ENCODE assay signal across 1 cellular context in genomic region chr5:143547342-143547741, GRCh38.
A peak's percentile ranks its signal among the peaks of the same experiment; 100 is the strongest.
TF ChIP-seq lines count a peak whose summit lies in the region.

No MANE protein-coding gene starts in this region.

TF ChIP-seq in HepG2, 621 proteins besides CTCF, POLR2A, EP300 and RAD21 (continued from another document and continues in another):
- no peak for TF ChIP-seq ZNF280B (CRISPR knock-in tag; IDR thresholded peaks at IDR 0.05; ENCODE audit: borderline replicate concordance)
- TF ChIP-seq, protein P1, sequence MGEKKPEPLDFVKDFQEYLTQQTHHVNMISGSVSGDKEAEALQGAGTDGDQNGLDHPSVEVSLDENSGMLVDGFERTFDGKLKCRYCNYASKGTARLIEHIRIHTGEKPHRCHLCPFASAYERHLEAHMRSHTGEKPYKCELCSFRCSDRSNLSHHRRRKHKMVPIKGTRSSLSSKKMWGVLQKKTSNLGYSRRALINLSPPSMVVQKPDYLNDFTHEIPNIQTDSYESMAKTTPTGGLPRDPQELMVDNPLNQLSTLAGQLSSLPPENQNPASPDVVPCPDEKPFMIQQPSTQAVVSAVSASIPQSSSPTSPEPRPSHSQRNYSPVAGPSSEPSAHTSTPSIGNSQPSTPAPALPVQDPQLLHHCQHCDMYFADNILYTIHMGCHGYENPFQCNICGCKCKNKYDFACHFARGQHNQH (CRISPR knock-in tag; IDR thresholded peaks at IDR 0.05) = peak; percentile 93
- no peak; the same call in 1 of the 2 replicates for TF ChIP-seq SIX4 (CRISPR knock-in tag; IDR thresholded peaks at IDR 0.05)
- TF ChIP-seq ZNF841 (CRISPR knock-in tag; IDR thresholded peaks at IDR 0.05; ENCODE audit: borderline replicate concordance) = no peak
- TF ChIP-seq ARNTL (CRISPR knock-in tag; IDR thresholded peaks at IDR 0.05) = no peak
- TF ChIP-seq, protein P2, sequence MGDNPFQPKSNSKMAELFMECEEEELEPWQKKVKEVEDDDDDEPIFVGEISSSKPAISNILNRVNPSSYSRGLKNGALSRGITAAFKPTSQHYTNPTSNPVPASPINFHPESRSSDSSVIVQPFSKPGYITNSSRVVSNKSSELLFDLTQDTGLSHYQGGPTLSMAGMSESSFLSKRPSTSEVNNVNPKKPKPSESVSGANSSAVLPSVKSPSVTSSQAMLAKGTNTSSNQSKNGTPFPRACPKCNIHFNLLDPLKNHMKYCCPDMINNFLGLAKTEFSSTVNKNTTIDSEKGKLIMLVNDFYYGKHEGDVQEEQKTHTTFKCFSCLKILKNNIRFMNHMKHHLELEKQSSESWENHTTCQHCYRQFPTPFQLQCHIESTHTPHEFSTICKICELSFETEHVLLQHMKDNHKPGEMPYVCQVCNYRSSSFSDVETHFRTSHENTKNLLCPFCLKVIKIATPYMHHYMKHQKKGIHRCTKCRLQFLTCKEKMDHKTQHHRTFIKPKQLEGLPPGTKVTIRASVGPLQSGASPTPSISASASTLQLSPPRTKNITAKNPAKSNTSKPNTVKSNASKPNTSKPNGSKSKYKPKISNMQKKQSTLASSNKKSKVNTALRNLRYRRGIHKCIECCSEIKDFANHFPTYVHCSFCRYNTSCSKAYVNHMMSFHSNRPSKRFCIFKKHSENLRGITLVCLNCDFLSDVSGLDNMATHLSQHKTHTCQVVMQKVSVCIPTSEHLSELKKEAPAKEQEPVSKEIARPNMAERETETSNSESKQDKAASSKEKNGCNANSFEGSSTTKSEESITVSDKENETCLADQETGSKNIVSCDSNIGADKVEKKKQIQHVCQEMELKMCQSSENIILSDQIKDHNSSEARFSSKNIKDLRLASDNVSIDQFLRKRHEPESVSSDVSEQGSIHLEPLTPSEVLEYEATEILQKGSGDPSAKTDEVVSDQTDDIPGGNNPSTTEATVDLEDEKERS (CRISPR knock-in tag; IDR thresholded peaks at IDR 0.05) = no peak
- no peak for TF ChIP-seq ZNF547 (CRISPR knock-in tag; IDR thresholded peaks at IDR 0.05)
- peak; percentile 94 for TF ChIP-seq PPARG (CRISPR knock-in tag; conservative IDR thresholded peaks at IDR 0.05)
- TF ChIP-seq SOX6 (IDR thresholded peaks at IDR 0.05) = no peak
- TF ChIP-seq SOX6 (CRISPR knock-in tag; IDR thresholded peaks at IDR 0.05) = peak; percentile 98
- TF ChIP-seq ZNF326 (CRISPR knock-in tag; IDR thresholded peaks at IDR 0.05; ENCODE audit: borderline replicate concordance) = no peak
- TF ChIP-seq, protein P3, sequence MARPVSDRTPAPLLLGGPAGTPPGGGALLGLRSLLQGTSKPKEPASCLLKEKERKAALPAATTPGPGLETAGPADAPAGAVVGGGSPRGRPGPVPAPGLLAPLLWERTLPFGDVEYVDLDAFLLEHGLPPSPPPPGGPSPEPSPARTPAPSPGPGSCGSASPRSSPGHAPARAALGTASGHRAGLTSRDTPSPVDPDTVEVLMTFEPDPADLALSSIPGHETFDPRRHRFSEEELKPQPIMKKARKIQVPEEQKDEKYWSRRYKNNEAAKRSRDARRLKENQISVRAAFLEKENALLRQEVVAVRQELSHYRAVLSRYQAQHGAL (CRISPR knock-in tag; IDR thresholded peaks at IDR 0.05; ENCODE audit: not compliant biosample characterization) = no peak
- no peak for TF ChIP-seq ZNF562 (CRISPR knock-in tag; IDR thresholded peaks at IDR 0.05; ENCODE audit: borderline replicate concordance)
- no peak for TF ChIP-seq SALL2 (CRISPR knock-in tag; IDR thresholded peaks at IDR 0.05)
- no peak for TF ChIP-seq ZNF781 (CRISPR knock-in tag; IDR thresholded peaks at IDR 0.05; ENCODE audit: borderline replicate concordance, not compliant biosample characterization)
- TF ChIP-seq NKX3-1 (CRISPR knock-in tag; IDR thresholded peaks at IDR 0.05) = no peak
- peak; percentile 80 for TF ChIP-seq MIXL1 (CRISPR knock-in tag; IDR thresholded peaks at IDR 0.05)
- peak; percentile 98 for TF ChIP-seq FOXA3 (CRISPR knock-in tag; IDR thresholded peaks at IDR 0.05)
- no peak for TF ChIP-seq ZNF292 (CRISPR knock-in tag; IDR thresholded peaks at IDR 0.05; ENCODE audit: borderline replicate concordance, low read depth)
- no peak for TF ChIP-seq CHD4 (IDR thresholded peaks at IDR 0.05; ENCODE audit: borderline replicate concordance, low read length)
- TF ChIP-seq SIN3B (IDR thresholded peaks at IDR 0.05; ENCODE audit: low read length) = no peak
- TF ChIP-seq CBX2 (IDR thresholded peaks at IDR 0.05; ENCODE audit: low read depth, low read length) = no peak
- no peak for TF ChIP-seq CBX2 (CRISPR knock-in tag; IDR thresholded peaks at IDR 0.05; ENCODE audit: low read depth)
- TF ChIP-seq HNRNPUL1 (IDR thresholded peaks at IDR 0.05; ENCODE audit: low read depth, low read length) = no peak
- TF ChIP-seq REXO4 (CRISPR knock-in tag; IDR thresholded peaks at IDR 0.05; ENCODE audit: borderline replicate concordance) = no peak
- peak; percentile 66; the same call in 1 of the 2 replicates for TF ChIP-seq HNF1B (CRISPR knock-in tag; IDR thresholded peaks at IDR 0.05)
- no peak for TF ChIP-seq SUZ12 (IDR thresholded peaks at IDR 0.05; ENCODE audit: low read depth, low read length)
- TF ChIP-seq KDM5A (IDR thresholded peaks at IDR 0.05; ENCODE audit: borderline replicate concordance, low read length) = no peak
- TF ChIP-seq SMC3 (IDR thresholded peaks at IDR 0.05; ENCODE audit: low read length) = no peak
- no peak for TF ChIP-seq KDM5B (CRISPR knock-in tag; IDR thresholded peaks at IDR 0.05; ENCODE audit: borderline replicate concordance)
- TF ChIP-seq, protein P4, sequence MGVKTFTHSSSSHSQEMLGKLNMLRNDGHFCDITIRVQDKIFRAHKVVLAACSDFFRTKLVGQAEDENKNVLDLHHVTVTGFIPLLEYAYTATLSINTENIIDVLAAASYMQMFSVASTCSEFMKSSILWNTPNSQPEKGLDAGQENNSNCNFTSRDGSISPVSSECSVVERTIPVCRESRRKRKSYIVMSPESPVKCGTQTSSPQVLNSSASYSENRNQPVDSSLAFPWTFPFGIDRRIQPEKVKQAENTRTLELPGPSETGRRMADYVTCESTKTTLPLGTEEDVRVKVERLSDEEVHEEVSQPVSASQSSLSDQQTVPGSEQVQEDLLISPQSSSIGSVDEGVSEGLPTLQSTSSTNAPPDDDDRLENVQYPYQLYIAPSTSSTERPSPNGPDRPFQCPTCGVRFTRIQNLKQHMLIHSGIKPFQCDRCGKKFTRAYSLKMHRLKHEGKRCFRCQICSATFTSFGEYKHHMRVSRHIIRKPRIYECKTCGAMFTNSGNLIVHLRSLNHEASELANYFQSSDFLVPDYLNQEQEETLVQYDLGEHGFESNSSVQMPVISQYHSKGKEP (CRISPR knock-in tag; IDR thresholded peaks at IDR 0.05) = no peak
- no peak for TF ChIP-seq ZSCAN22 (CRISPR knock-in tag; IDR thresholded peaks at IDR 0.05)
- TF ChIP-seq U2AF2 (IDR thresholded peaks at IDR 0.05; ENCODE audit: low read depth, low read length) = no peak
- TF ChIP-seq THAP11 (CRISPR knock-in tag; IDR thresholded peaks at IDR 0.05) = peak; percentile 62
- TF ChIP-seq ZNF7 (CRISPR knock-in tag; IDR thresholded peaks at IDR 0.05) = no peak
- peak; percentile 98 for TF ChIP-seq HMG20A (CRISPR knock-in tag; IDR thresholded peaks at IDR 0.05; ENCODE audit: borderline replicate concordance)
- TF ChIP-seq ZNF615 (CRISPR knock-in tag; IDR thresholded peaks at IDR 0.05; ENCODE audit: borderline replicate concordance) = no peak
- no peak for TF ChIP-seq ZNF296 (CRISPR knock-in tag; conservative IDR thresholded peaks at IDR 0.05)
- no peak for TF ChIP-seq MTF1 (CRISPR knock-in tag; IDR thresholded peaks at IDR 0.05)
- TF ChIP-seq MED1 (CRISPR knock-in tag; IDR thresholded peaks at IDR 0.05) = peak; percentile 95
- peak; percentile 80; the same call in 1 of the 2 replicates for TF ChIP-seq ZNF362 (CRISPR knock-in tag; IDR thresholded peaks at IDR 0.05; ENCODE audit: borderline replicate concordance)
- no peak for TF ChIP-seq ZBTB8A (CRISPR knock-in tag; IDR thresholded peaks at IDR 0.05; ENCODE audit: borderline replicate concordance, low read depth)
- no peak for TF ChIP-seq ATRX (CRISPR knock-in tag; IDR thresholded peaks at IDR 0.05; ENCODE audit: borderline replicate concordance)
- no peak for TF ChIP-seq TP53 (CRISPR knock-in tag; conservative IDR thresholded peaks at IDR 0.05)
- TF ChIP-seq, protein P5, sequence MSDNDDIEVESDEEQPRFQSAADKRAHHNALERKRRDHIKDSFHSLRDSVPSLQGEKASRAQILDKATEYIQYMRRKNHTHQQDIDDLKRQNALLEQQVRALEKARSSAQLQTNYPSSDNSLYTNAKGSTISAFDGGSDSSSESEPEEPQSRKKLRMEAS (IDR thresholded peaks at IDR 0.05) = no peak
- TF ChIP-seq, protein P6, sequence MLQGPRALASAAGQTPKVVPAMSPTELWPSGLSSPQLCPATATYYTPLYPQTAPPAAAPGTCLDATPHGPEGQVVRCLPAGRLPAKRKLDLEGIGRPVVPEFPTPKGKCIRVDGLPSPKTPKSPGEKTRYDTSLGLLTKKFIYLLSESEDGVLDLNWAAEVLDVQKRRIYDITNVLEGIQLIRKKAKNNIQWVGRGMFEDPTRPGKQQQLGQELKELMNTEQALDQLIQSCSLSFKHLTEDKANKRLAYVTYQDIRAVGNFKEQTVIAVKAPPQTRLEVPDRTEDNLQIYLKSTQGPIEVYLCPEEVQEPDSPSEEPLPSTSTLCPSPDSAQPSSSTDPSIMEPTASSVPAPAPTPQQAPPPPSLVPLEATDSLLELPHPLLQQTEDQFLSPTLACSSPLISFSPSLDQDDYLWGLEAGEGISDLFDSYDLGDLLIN (CRISPR knock-in tag; IDR thresholded peaks at IDR 0.05; ENCODE audit: borderline replicate concordance) = no peak
- TF ChIP-seq, protein P7, sequence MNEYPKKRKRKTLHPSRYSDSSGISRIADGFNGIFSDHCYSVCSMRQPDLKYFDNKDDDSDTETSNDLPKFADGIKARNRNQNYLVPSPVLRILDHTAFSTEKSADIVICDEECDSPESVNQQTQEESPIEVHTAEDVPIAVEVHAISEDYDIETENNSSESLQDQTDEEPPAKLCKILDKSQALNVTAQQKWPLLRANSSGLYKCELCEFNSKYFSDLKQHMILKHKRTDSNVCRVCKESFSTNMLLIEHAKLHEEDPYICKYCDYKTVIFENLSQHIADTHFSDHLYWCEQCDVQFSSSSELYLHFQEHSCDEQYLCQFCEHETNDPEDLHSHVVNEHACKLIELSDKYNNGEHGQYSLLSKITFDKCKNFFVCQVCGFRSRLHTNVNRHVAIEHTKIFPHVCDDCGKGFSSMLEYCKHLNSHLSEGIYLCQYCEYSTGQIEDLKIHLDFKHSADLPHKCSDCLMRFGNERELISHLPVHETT (CRISPR knock-in tag; conservative IDR thresholded peaks at IDR 0.05) = no peak
- no peak for TF ChIP-seq DMAP1 (CRISPR knock-in tag; IDR thresholded peaks at IDR 0.05)
- TF ChIP-seq ZNF850 (CRISPR knock-in tag; conservative IDR thresholded peaks at IDR 0.05) = no peak
- TF ChIP-seq, protein P8, sequence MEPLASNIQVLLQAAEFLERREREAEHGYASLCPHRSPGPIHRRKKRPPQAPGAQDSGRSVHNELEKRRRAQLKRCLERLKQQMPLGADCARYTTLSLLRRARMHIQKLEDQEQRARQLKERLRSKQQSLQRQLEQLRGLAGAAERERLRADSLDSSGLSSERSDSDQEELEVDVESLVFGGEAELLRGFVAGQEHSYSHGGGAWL (CRISPR knock-in tag; IDR thresholded peaks at IDR 0.05) = no peak
- TF ChIP-seq ZC3H13 (CRISPR knock-in tag; IDR thresholded peaks at IDR 0.05) = no peak
- no peak for TF ChIP-seq RFXANK (CRISPR knock-in tag; IDR thresholded peaks at IDR 0.05)
- TF ChIP-seq, protein P9, sequence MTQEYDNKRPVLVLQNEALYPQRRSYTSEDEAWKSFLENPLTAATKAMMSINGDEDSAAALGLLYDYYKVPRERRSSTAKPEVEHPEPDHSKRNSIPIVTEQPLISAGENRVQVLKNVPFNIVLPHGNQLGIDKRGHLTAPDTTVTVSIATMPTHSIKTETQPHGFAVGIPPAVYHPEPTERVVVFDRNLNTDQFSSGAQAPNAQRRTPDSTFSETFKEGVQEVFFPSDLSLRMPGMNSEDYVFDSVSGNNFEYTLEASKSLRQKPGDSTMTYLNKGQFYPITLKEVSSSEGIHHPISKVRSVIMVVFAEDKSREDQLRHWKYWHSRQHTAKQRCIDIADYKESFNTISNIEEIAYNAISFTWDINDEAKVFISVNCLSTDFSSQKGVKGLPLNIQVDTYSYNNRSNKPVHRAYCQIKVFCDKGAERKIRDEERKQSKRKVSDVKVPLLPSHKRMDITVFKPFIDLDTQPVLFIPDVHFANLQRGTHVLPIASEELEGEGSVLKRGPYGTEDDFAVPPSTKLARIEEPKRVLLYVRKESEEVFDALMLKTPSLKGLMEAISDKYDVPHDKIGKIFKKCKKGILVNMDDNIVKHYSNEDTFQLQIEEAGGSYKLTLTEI (CRISPR knock-in tag; conservative IDR thresholded peaks at IDR 0.05) = no peak
- TF ChIP-seq HOXA7 (CRISPR knock-in tag; IDR thresholded peaks at IDR 0.05) = no peak
